Comparison of ENCODE assay signal across 15 cellular contexts in genomic region chr4:92969650-92970370, GRCh38.
A peak's percentile ranks its signal among the peaks of the same experiment; 100 is the strongest.
DNase-seq lines count a peak whose midpoint lies in the region; ATAC-seq and TF ChIP-seq lines count a peak whose summit lies in the region.
"Had no signal": no experiment of that assay in that cellular context is flagged by ENCODE, and none has a peak within 500 bp of the region (broad histone marks: within the 10 kb centered on the region; RNA-seq: fewer than 3 reads in every experiment).

No MANE protein-coding gene starts in this region.

- no peaks in the 10 kb centered on the region for H3K27me3 ChIP-seq in adipocyte (replicated peaks; ENCODE audit: control insufficient read depth, insufficient read depth, low read length)
- H3K27me3 ChIP-seq in thoracic aorta (replicated peaks; ENCODE audit: insufficient read depth), result no peaks in the 10 kb centered on the region

- ATAC-seq in thoracic aorta (ENCODE audit: insufficient number of reproducible peaks, low FRiP score, low read depth) (peak; percentile 55), HG03280 (IDR thresholded peaks at IDR 0.05; ENCODE audit: unreplicated experiment) (no peak)
- ATAC-seq: GM12878; stimulated activated naive CD8-positive, alpha-beta T cell treated with anti-CD3 and anti-CD28 coated beads, Interleukin-15, amount 100 ng/mL, for 72 hours had no signal

- DNase-seq in NCI-H2196 (lab: John Stamatoyannopoulos, UW; ENCODE audit: unreplicated experiment) (peak; percentile 3), NCI-H2196 treated with DMSO at 0.1 percent for 48 hours (lab: John Stamatoyannopoulos, UW; ENCODE audit: unreplicated experiment) (no peak), adipocyte (ENCODE audit: low read depth) (peak; percentile 94), hepatic stellate cell (ENCODE audit: low spot score) (peak; percentile 15), thoracic aorta (ENCODE audit: low spot score) (no peak), DMS79 treated with DMSO at 0.1 percent for 48 hours (lab: John Stamatoyannopoulos, UW) (no peak), RPMI8226 (no peak)
- DNase-seq: activated CD4-positive, alpha-beta memory T cell treated with anti-CD3 and anti-CD28 coated beads for 36 hours; AML-193; caudate nucleus; islet precursor cell; stimulated activated naive CD8-positive, alpha-beta T cell treated with anti-CD3 and anti-CD28 coated beads, Interleukin-15, amount 100 ng/mL, for 72 hours had no signal

- H3K27ac ChIP-seq in thoracic aorta, result no peak overlapping the region

- no peaks in the 10 kb centered on the region for H3K9me3 ChIP-seq in adipocyte (ENCODE audit: control insufficient read depth, low read length)
- no peaks in the 10 kb centered on the region for H3K9me3 ChIP-seq in thoracic aorta

- H3K36me3 ChIP-seq in adipocyte (ENCODE audit: control insufficient read depth, insufficient read depth, low read length, severe bottlenecking), result no peaks in the 10 kb centered on the region
- H3K36me3 ChIP-seq in thoracic aorta, result no peaks in the 10 kb centered on the region

- H3K4me1 ChIP-seq in adipocyte (ENCODE audit: control insufficient read depth, insufficient read depth, low read length), result peaks cover 28% of the 10 kb centered on the region
- peaks cover 0 to 4% of the 10 kb centered on the region in 2 donors for H3K4me1 ChIP-seq in thoracic aorta (ENCODE audit: control insufficient read depth in 1 of 2, low read depth in 2 of 2)

- peak overlapping the region; percentile 17 for H3K9ac ChIP-seq in adipocyte (ENCODE audit: low read length)

- TF ChIP-seq CTCF in thoracic aorta (IDR thresholded peaks at IDR 0.05), result no peak

- H3K4me3 ChIP-seq in adipocyte (ENCODE audit: low read length) (peak overlapping the region; percentile 49), thoracic aorta (no peak overlapping the region)
- H3K4me3 ChIP-seq: GM12878, skin epidermis had no signal

Comparison
In these comparisons a context has a peak if more than half of its experiments do, and no peak if none do; other contexts are left out.
1. DNase-seq: peak in NCI-H2196 (single experiment), adipocyte (single experiment) and hepatic stellate cell (single experiment); none in NCI-H2196 treated with DMSO at 0.1 percent for 48 hours (single experiment), thoracic aorta (single experiment), DMS79 treated with DMSO at 0.1 percent for 48 hours (single experiment) and RPMI8226 (single experiment).